In the genomic region with DNA sequence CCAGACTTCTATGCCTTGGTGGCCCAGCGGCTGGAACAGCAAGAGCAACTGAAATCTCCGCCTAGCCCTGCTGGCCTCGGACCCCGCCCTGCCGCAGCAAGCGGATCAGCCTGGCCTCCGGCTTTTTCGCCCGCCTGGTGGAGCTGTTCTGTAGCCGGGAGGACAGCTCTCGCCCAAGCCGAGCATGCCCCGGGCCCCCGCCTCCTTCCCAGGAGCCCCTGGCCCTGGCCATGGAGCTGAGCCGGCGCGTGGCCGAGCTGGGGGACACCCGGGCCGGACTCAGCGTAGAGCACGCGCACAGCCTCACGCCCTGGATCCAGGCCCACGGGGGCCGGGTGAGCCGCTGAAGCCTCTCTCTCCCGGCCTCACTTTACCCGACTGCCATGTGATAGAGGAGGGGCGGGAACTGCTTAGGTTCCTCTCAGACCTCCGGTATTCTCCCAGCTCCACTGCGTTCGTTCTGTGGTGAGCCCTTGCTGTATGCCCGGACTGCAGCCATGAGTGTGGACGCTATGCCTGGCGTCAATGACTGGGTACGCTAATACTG, we compare ENCODE assay signal across 8 cellular contexts. TPM values are rescaled to one million over a fixed set of nuclear protein-coding genes. Genes with fewer than 3 reads are reported as not detected.
DNase-seq lines count a peak whose midpoint lies in the region; ATAC-seq and TF ChIP-seq lines count a peak whose summit lies in the region.

No MANE protein-coding gene starts in this region.

- H3K27ac Mint-ChIP-seq in activated naive CD4-positive, alpha-beta T cell treated with anti-CD3 and anti-CD28 coated beads for 36 hours = no peak overlapping the region

- no peaks in the 10 kb centered on the region for H3K36me3 ChIP-seq in stomach

- peak; percentile 31 for DNase-seq in activated naive CD4-positive, alpha-beta T cell treated with anti-CD3 and anti-CD28 coated beads for 36 hours
- no peak for DNase-seq in activated naive CD4-positive, alpha-beta T cell treated with Interleukin-2 at 50 U/mL for 16 hours
- DNase-seq in astrocyte of the hippocampus (ENCODE audit: low read depth, low spot score) = peak; percentile 80
- DNase-seq in inferior parietal cortex (ENCODE audit: extremely low spot score) = peak; percentile 24
- peak; percentile 26 for DNase-seq in stomach
- no peak for DNase-seq in stimulated activated naive CD4-positive, alpha-beta T cell treated with Interleukin-2 at 50 U/mL for 16 hours (lab: John Stamatoyannopoulos, UW)

- ATAC-seq in GM18517 (IDR thresholded peaks at IDR 0.05; ENCODE audit: unreplicated experiment) = no peak
- no peak for ATAC-seq in HG02884 (IDR thresholded peaks at IDR 0.05; ENCODE audit: unreplicated experiment)

- H3K27me3 Mint-ChIP-seq in activated naive CD4-positive, alpha-beta T cell treated with anti-CD3 and anti-CD28 coated beads for 36 hours (ENCODE audit: low read depth) = peaks cover 44% of the 10 kb centered on the region

- no peak overlapping the region for H3K27ac ChIP-seq in stomach

- TF ChIP-seq EP300 in stomach (IDR thresholded peaks at IDR 0.05) = no peak

- H3K9me3 ChIP-seq in stomach = no peaks in the 10 kb centered on the region

- no peak for TF ChIP-seq POLR2A in stomach (IDR thresholded peaks at IDR 0.05)

- peaks cover 0 to 37% (median 13%) of the 10 kb centered on the region in 3 donors for H3K27me3 ChIP-seq in stomach

- no peaks in the 10 kb centered on the region for H3K9me3 Mint-ChIP-seq in activated naive CD4-positive, alpha-beta T cell treated with anti-CD3 and anti-CD28 coated beads for 36 hours

- whole genome bisulfite sequencing in stomach, 5 donors = 13 to 28% (median 15%) methylated on average over 9 to 37 of the region's 37 CpGs

- H3K4me1 Mint-ChIP-seq in activated naive CD4-positive, alpha-beta T cell treated with anti-CD3 and anti-CD28 coated beads for 36 hours (ENCODE audit: low read depth) = no peaks in the 10 kb centered on the region

- H3K4me3 Mint-ChIP-seq in activated naive CD4-positive, alpha-beta T cell treated with anti-CD3 and anti-CD28 coated beads for 36 hours = no peak overlapping the region

- peaks cover 0 to 6% (median 4%) of the 10 kb centered on the region in 4 donors for H3K4me1 ChIP-seq in stomach

- intact Hi-C loops in activated naive CD4-positive, alpha-beta T cell treated with anti-CD3 and anti-CD28 coated beads for 36 hours (cut with micrococcal nuclease) = no loop called here
- intact Hi-C loops in stomach (cut with DNase I; ENCODE audit: low total_unique reads) = no loop called here

- no peak for TF ChIP-seq CTCF in stomach (IDR thresholded peaks at IDR 0.05)

- H3K36me3 Mint-ChIP-seq in activated naive CD4-positive, alpha-beta T cell treated with anti-CD3 and anti-CD28 coated beads for 36 hours (ENCODE audit: low read depth) = no peaks in the 10 kb centered on the region

- CTCF ChIA-PET in activated naive CD4-positive, alpha-beta T cell treated with anti-CD3 and anti-CD28 coated beads for 36 hours (lab: Charles Lee) = interaction anchor here (0.8 kb wide), 1 partner anchor 303 kb away, joined by 3 read pairs; no protein-coding TSS in a partner anchor

- peak overlapping the region; percentile 26 to 38 (median 28) for H3K4me3 ChIP-seq in stomach

RNA-seq across cellular contexts. Expression of gene MRPL3, which starts 24.1 kb away (rescaled TPM):
- total RNA-seq in activated naive CD4-positive, alpha-beta T cell treated with anti-CD3 and anti-CD28 coated beads for 36 hours = 100 to 1,000 TPM; 151 to 161 TPM
- total RNA-seq in stomach = 10 to 100 TPM; 12.8 to 99.0 (median 37.9) TPM
- 10 to 100 TPM; 69.7 to 78.8 (median 76.2) TPM for polyA plus RNA-seq in stomach

Comparison
In these comparisons a context has a peak if more than half of its experiments do, and no peak if none do; other contexts are left out.
1. DNase-seq: peak in activated naive CD4-positive, alpha-beta T cell treated with anti-CD3 and anti-CD28 coated beads for 36 hours (single experiment), astrocyte of the hippocampus (single experiment), inferior parietal cortex (single experiment) and stomach (single experiment); none in activated naive CD4-positive, alpha-beta T cell treated with Interleukin-2 at 50 U/mL for 16 hours (single experiment) and stimulated activated naive CD4-positive, alpha-beta T cell treated with Interleukin-2 at 50 U/mL for 16 hours (single experiment).